Comparison of ENCODE assay signal across 1 cellular context in genomic region chr9:127608104-127608966, GRCh38.
A peak's percentile ranks its signal among the peaks of the same experiment; 100 is the strongest.
TF ChIP-seq lines count a peak whose summit lies in the region.

No MANE protein-coding gene starts in this region.

TF ChIP-seq in IMR-90, 13 proteins besides CTCF, POLR2A, EP300 and RAD21:
- TF ChIP-seq, protein P1, sequence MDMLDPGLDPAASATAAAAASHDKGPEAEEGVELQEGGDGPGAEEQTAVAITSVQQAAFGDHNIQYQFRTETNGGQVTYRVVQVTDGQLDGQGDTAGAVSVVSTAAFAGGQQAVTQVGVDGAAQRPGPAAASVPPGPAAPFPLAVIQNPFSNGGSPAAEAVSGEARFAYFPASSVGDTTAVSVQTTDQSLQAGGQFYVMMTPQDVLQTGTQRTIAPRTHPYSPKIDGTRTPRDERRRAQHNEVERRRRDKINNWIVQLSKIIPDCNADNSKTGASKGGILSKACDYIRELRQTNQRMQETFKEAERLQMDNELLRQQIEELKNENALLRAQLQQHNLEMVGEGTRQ (IDR thresholded peaks at IDR 0.05; ENCODE audit: low read depth, low read length) = peak; percentile 79
- no peak for TF ChIP-seq MXI1 (IDR thresholded peaks at IDR 0.05; ENCODE audit: borderline replicate concordance, low read depth, low read length)
